In genomic region chr4:159175165-159175988, GRCh38 we compare ENCODE assay signal across 8 cellular contexts.
A peak's percentile ranks its signal among the peaks of the same experiment; 100 is the strongest.
DNase-seq lines count a peak whose midpoint lies in the region; ATAC-seq and TF ChIP-seq lines count a peak whose summit lies in the region.

No MANE protein-coding gene starts in this region.

- peak; percentile 72 for DNase-seq in AG09319 (ENCODE audit: extremely low read depth, low read depth)
- DNase-seq in NCI-H2227 (lab: John Stamatoyannopoulos, UW; ENCODE audit: unreplicated experiment): peak; percentile 82
- peak in 3 of 4 experiments; percentile 5 to 12 (median 9) for DNase-seq in activated CD4-positive, CD25-positive, alpha-beta regulatory T cell (lab: John Stamatoyannopoulos, UW)
- DNase-seq in choroid plexus epithelial cell (ENCODE audit: low read depth): peak; percentile 96
- DNase-seq in left lung: peak; percentile 12 to 59
- peak; percentile 66 for DNase-seq in stimulated activated CD4-positive, alpha-beta T cell treated with anti-CD3 and anti-CD28 coated beads, Interleukin-4, amount 100 ng/mL, for 24 hours

- peaks cover 17 to 81% of the 10 kb centered on the region in 2 donors for H3K4me1 ChIP-seq in left lung

- H3K4me3 ChIP-seq in choroid plexus epithelial cell (ENCODE audit: low read depth, low read length) (peak overlapping the region; percentile 37), left lung (no peak overlapping the region)

- no peaks in the 10 kb centered on the region for H3K27me3 ChIP-seq in left lung

- no peaks in the 10 kb centered on the region for H3K9me3 ChIP-seq in left lung

- intact Hi-C loops in left lung (cut with DNase I): loop anchor here in 1 of 2 donors (10.0 kb wide), 1 partner anchor 321 kb away; no protein-coding TSS in a partner anchor

- no peaks in the 10 kb centered on the region for H3K36me3 ChIP-seq in left lung

- TF ChIP-seq CTCF in AG09319 (IDR thresholded peaks at IDR 0.05; ENCODE audit: low read depth, low read length) (peak; percentile 66), choroid plexus epithelial cell (conservative IDR thresholded peaks at IDR 0.05; ENCODE audit: low read depth, low read length) (peak; percentile 83), left lung (IDR thresholded peaks at IDR 0.05) (peak; percentile 73 to 89)

- ATAC-seq in GM18867 (IDR thresholded peaks at IDR 0.05; ENCODE audit: unreplicated experiment): peak; percentile 58
- peak; percentile 56 for ATAC-seq in HG03108 (IDR thresholded peaks at IDR 0.05; ENCODE audit: unreplicated experiment)
- peak; percentile 93 for ATAC-seq in left lung

- H3K27ac ChIP-seq in left lung: peak overlapping the region in 1 of 2 donors; percentile 48

Comparison
In these comparisons a context has a peak if more than half of its experiments do, and no peak if none do; other contexts are left out.
1. DNase-seq: peak in every context shown above with its lines; median percentile 96 in choroid plexus epithelial cell; 82 in NCI-H2227; 72 in AG09319; 66 in stimulated activated CD4-positive, alpha-beta T cell treated with anti-CD3 and anti-CD28 coated beads, Interleukin-4, amount 100 ng/mL, for 24 hours; 36 in left lung; 9 in activated CD4-positive, CD25-positive, alpha-beta regulatory T cell.